8 cellular contexts compared by ENCODE assay signal in the genomic region with DNA sequence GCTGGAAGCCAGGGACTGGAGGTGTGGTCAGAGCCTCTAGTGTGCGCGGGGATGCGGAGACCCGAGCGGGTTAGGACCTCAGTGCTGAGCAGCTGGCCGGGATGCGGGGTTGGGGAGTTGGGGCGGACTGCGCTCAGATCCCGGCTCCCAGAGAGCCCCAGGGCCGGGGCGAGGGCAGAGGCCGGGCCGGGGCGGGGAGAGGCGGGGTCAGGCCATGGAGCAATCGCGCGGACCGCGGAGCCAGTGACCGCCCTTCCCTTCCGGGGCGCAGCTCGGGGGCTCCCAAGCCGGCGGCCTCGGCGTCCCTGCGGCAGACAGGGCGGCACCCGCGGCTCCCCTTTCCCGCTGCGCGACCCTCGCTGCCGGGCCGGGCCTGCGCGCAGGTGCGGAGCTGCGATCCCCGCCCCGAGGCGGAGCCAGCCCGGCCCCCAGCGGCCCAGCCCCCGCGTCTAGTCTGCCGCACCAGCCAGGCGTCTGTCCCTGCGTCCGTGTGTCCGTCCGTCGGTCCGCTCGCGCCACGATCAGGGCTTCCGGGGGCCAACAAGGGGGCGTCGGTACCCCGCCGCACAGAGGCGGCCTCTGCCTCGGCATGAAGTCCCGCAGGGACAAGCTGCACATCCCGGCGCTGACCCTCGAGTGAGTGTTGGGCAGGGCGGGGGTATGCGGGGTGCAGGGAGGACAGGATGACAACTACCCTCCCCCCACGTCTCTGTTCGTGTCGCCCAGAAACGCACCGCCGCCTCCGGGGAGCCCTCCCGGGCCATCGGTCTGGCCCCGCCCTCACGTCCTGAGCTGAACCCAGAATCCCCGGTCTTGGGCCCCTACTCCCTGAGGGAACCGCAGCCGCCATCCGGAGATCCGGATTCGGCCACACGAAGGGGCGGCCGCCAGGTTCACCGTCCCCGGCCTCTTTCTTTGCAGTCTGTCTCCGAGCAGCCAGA. TPM values are rescaled to one million over a fixed set of nuclear protein-coding genes. Genes with fewer than 3 reads are reported as not detected.
A peak's percentile ranks its signal among the peaks of the same experiment; 100 is the strongest.
DNase-seq lines count a peak whose midpoint lies in the region; ATAC-seq and TF ChIP-seq lines count a peak whose summit lies in the region.

No MANE protein-coding gene starts in this region.

- H3K9me3 ChIP-seq in BLaER1 (no peaks in the 10 kb centered on the region), subcutaneous abdominal adipose tissue (ENCODE audit: control insufficient read depth in 5 of 5, low read length in 5 of 5) (no peaks in the 10 kb centered on the region)

- H3K9ac ChIP-seq in BLaER1 = peak overlapping the region; percentile 79
- peak overlapping the region in 4 of 5 donors; percentile 26 to 82 (median 73) for H3K9ac ChIP-seq in subcutaneous abdominal adipose tissue (ENCODE audit: low read length in 5 of 5)

- TF ChIP-seq CTCF in HFF-Myc (IDR thresholded peaks at IDR 0.05; ENCODE audit: low read depth, low read length, missing control alignments) = no peak

- peaks cover 72% of the 10 kb centered on the region for H3K4me1 ChIP-seq in BLaER1
- H3K4me1 ChIP-seq in subcutaneous abdominal adipose tissue (ENCODE audit: control insufficient read depth in 5 of 5, insufficient read depth in 5 of 5, low read length in 5 of 5) = peaks cover 1 to 37% (median 28%) of the 10 kb centered on the region in 5 donors

- H3K27me3 ChIP-seq in BLaER1 (no peaks in the 10 kb centered on the region), subcutaneous abdominal adipose tissue (ENCODE audit: control insufficient read depth in 5 of 5, insufficient read depth in 4 of 5, low read length in 5 of 5) (no peaks in the 10 kb centered on the region)

- ATAC-seq in effector memory CD8-positive, alpha-beta T cell (replicated peaks) = peak; percentile 73
- no peak for ATAC-seq in HG02970 (IDR thresholded peaks at IDR 0.05; ENCODE audit: low FRiP score, unreplicated experiment)

- peaks cover 7% of the 10 kb centered on the region for H3K36me3 Mint-ChIP-seq in effector memory CD8-positive, alpha-beta T cell (ENCODE audit: insufficient read depth)

- H3K27ac Mint-ChIP-seq in effector memory CD8-positive, alpha-beta T cell = peak overlapping the region; percentile 70 to 82

- no peaks in the 10 kb centered on the region for H3K9me3 Mint-ChIP-seq in effector memory CD8-positive, alpha-beta T cell

- peak overlapping the region; percentile 99 for H3K4me2 ChIP-seq in BLaER1

- DNase-seq in HFF-Myc (ENCODE audit: extremely low read depth, low read depth) (no peak), midbrain (lab: John Stamatoyannopoulos, UW) (peak; percentile 18), SK-N-DZ (ENCODE audit: low spot score) (no peak)
- peak; percentile 10 to 25 (median 16) for DNase-seq in activated CD4-positive, CD25-positive, alpha-beta regulatory T cell (lab: John Stamatoyannopoulos, UW)
- peak in 2 of 3 experiments; percentile 17 to 36 for DNase-seq in effector memory CD8-positive, alpha-beta T cell

- peak overlapping the region; percentile 74 for H3K4me3 ChIP-seq in BLaER1
- H3K4me3 ChIP-seq in HFF-Myc (replicated peaks; ENCODE audit: low read depth, low read length) = peak overlapping the region; percentile 54
- peak overlapping the region; percentile 29 to 84 (median 70) for H3K4me3 ChIP-seq in subcutaneous abdominal adipose tissue (ENCODE audit: low read depth in 1 of 5, low read length in 5 of 5)

- peaks cover 35% of the 10 kb centered on the region for H4K20me1 ChIP-seq in BLaER1

- H3K4me1 Mint-ChIP-seq in effector memory CD8-positive, alpha-beta T cell (ENCODE audit: low read depth in 2 of 2) = peaks cover 15 to 19% of the 10 kb centered on the region in 2 donors

- H3K27ac ChIP-seq in BLaER1 (peak overlapping the region; percentile 84), subcutaneous abdominal adipose tissue (ENCODE audit: low read depth, low read length) (peak overlapping the region; percentile 30)

- peak overlapping the region; percentile 72 to 79 for H3K4me3 Mint-ChIP-seq in effector memory CD8-positive, alpha-beta T cell

- H3K27me3 Mint-ChIP-seq in effector memory CD8-positive, alpha-beta T cell = no peaks in the 10 kb centered on the region

- peaks cover 40% of the 10 kb centered on the region for H3K36me3 ChIP-seq in BLaER1
- H3K36me3 ChIP-seq in subcutaneous abdominal adipose tissue (ENCODE audit: control insufficient read depth in 5 of 5, insufficient read depth in 5 of 5, low read length in 5 of 5) = peaks cover 0 to 7% (median 3%) of the 10 kb centered on the region in 5 donors

RNA-seq across cellular contexts. Expression of gene MAST3, which starts 12.4 kb away (rescaled TPM):
- 2.0 and 2.6 TPM in 2 replicates for polyA plus RNA-seq in SK-N-DZ (2014; cell fraction: cytosol; rRNA removed)
- 2.5 and 3.4 TPM in 2 replicates for polyA plus RNA-seq in SK-N-DZ (2014; cell fraction: nucleus; rRNA removed)

RNA-seq across cellular contexts. Expression of gene IL12RB1, which starts 23.3 kb away (rescaled TPM):
- not detected in 2 replicates for polyA plus RNA-seq in SK-N-DZ (2014; cell fraction: cytosol; rRNA removed)
- polyA plus RNA-seq in SK-N-DZ (2014; cell fraction: nucleus; rRNA removed) = not detected in 2 replicates

RNA-seq across cellular contexts. Expression of gene PIK3R2, which starts 43.0 kb away (rescaled TPM):
- polyA plus RNA-seq in SK-N-DZ (2014; cell fraction: cytosol; rRNA removed) = 24.1 and 30.3 TPM in 2 replicates
- polyA plus RNA-seq in SK-N-DZ (2014; cell fraction: nucleus; rRNA removed) = 17.4 and 26.3 TPM in 2 replicates

Comparison
In these comparisons a context has a peak if more than half of its experiments do, and no peak if none do; other contexts are left out.
1. DNase-seq: peak in activated CD4-positive, CD25-positive, alpha-beta regulatory T cell (4 of 4), effector memory CD8-positive, alpha-beta T cell (2 of 3) and midbrain (single experiment); none in HFF-Myc (single experiment) and SK-N-DZ (single experiment).
2. Peak in every context shown above with its lines, with median percentiles within 50 percentile points of each other: H3K4me3 ChIP-seq.